Comparison of ENCODE assay signal across 16 cellular contexts in genomic region chr15:78444255-78444654, GRCh38.
"Had no signal": no experiment of that assay in that cellular context is flagged by ENCODE, and none has a peak within 500 bp of the region (broad histone marks: within the 10 kb centered on the region; RNA-seq: fewer than 3 reads in every experiment).

No MANE protein-coding gene starts in this region.

- H3K27me3 ChIP-seq: ascending aorta, heart left ventricle, left lung, sigmoid colon, SJCRH30, stomach had no signal

- H3K9me3 Mint-ChIP-seq: nephron progenitor cell had no signal

- FAIRE-seq: colon, frontal cortex, islet of Langerhans, urothelium cell line had no signal

- ATAC-seq: heart left ventricle, left lung had no signal

- H3K4me3 Mint-ChIP-seq: nephron progenitor cell had no signal

- H3K4me3 ChIP-seq: ascending aorta, heart left ventricle, left lung, sigmoid colon, SJCRH30, stomach, thoracic aorta had no signal

- DNase-seq: activated T-cell treated with anti-CD3 and anti-CD28 coated beads, Interleukin-2, amount 50 U/mL, for 1 hour; effector CD4-positive, alpha-beta T cell; heart left ventricle; left lung; nephron progenitor cell; sigmoid colon; SJCRH30; stimulated activated CD4-positive, alpha-beta T cell treated with anti-CD3 and anti-CD28 coated beads, Interleukin-12 subunit alpha, Interleukin-12 subunit beta, amount 100 ng/mL, for 4 hours; stomach; T-helper 9 cell had no signal

- H3K27ac Mint-ChIP-seq: nephron progenitor cell had no signal

- H3K27ac ChIP-seq: ascending aorta, heart left ventricle, left lung, sigmoid colon, SJCRH30, stomach, thoracic aorta had no signal

- H3K9me3 ChIP-seq: ascending aorta, heart left ventricle, left lung, sigmoid colon, SJCRH30, stomach, thoracic aorta had no signal
